29 cellular contexts compared by ENCODE assay signal in genomic region chr14:100694579-100695422, GRCh38. TPM values are rescaled to one million over a fixed set of nuclear protein-coding genes. Genes with fewer than 3 reads are reported as not detected.
DNase-seq lines count a peak whose midpoint lies in the region; ATAC-seq and TF ChIP-seq lines count a peak whose summit lies in the region.
"Had no signal": no experiment of that assay in that cellular context is flagged by ENCODE, and none has a peak within 500 bp of the region (broad histone marks: within the 10 kb centered on the region; RNA-seq: fewer than 3 reads in every experiment).

No MANE protein-coding gene starts in this region.

- H4K8ac ChIP-seq in mesenchymal stem cell (ENCODE audit: low read length): peak overlapping the region; percentile 89

- intact Hi-C loops in uterus (cut with DNase I; ENCODE audit: low total_unique reads): no loop called here

- WGBS in mesenchymal stem cell: 94% methylated on average over 15 of the region's 17 CpGs

- H2BK120ac ChIP-seq in mesenchymal stem cell (ENCODE audit: low read depth, low read length): no peak overlapping the region

- H3K27ac ChIP-seq in RWPE2 (ENCODE audit: poor library complexity, severe bottlenecking) (peak overlapping the region; percentile 94), mesenchymal stem cell (ENCODE audit: low read length, poor library complexity, severe bottlenecking) (no peak overlapping the region), uterus (no peak overlapping the region)
- H3K27ac ChIP-seq: C4-2B, left ventricle myocardium inferior, PC-9, stomach, WERI-Rb-1 had no signal

- no peak overlapping the region for H3K23ac ChIP-seq in mesenchymal stem cell (ENCODE audit: low read length in 2 of 2)

- H3K27me3 ChIP-seq in RWPE2 (ENCODE audit: insufficient read depth, poor library complexity, severe bottlenecking) (no peaks in the 10 kb centered on the region), mesenchymal stem cell (ENCODE audit: control insufficient read depth in 1 of 2, insufficient read depth in 1 of 2, low read length in 2 of 2) (peaks cover 0 to 5% of the 10 kb centered on the region in 2 experiments), uterus (no peaks in the 10 kb centered on the region)

- H3K4me3 ChIP-seq in RWPE2 (ENCODE audit: severe bottlenecking) (no peak overlapping the region), mesenchymal stem cell (ENCODE audit: insufficient read depth in 1 of 2, low read depth in 1 of 2, low read length in 2 of 2) (no peak overlapping the region), uterus (no peak overlapping the region)
- H3K4me3 ChIP-seq: left ventricle myocardium inferior, PC-9, stomach had no signal

- DNase-seq in HFFc6 (no peak), RWPE2 (ENCODE audit: low spot score) (no peak), mesenchymal stem cell (no peak), type B pancreatic cell (ENCODE audit: extremely low spot score, unreplicated experiment) (no peak), uterus (no peak), cerebellar nuclear complex (lab: John Stamatoyannopoulos, UW) (no peak)
- DNase-seq: activated CD4-positive, alpha-beta T cell treated with anti-CD3 and anti-CD28 coated beads for 48 hours; activated effector memory CD4-positive, alpha-beta T cell treated with Interleukin-2 at 50 U/mL for 16 hours; activated naive CD8-positive, alpha-beta T cell treated with anti-CD3 and anti-CD28 coated beads, Interleukin-2, amount 10 ng/mL, durations not matched to agents 7 days and 5 days; Caco-2; central memory CD4-positive, alpha-beta T cell; DMS53; effector memory CD8-positive, alpha-beta T cell; left ventricle myocardium inferior; mesendoderm; NCI-H1092 treated with DMSO at 0.1 percent for 48 hours; NCI-H1930; PC-9; stimulated activated CD4-positive, alpha-beta T cell treated with anti-CD3 and anti-CD28 coated beads, Interleukin-12 subunit alpha, Interleukin-12 subunit beta, amount 100 ng/mL, for 4 hours; stimulated activated CD4-positive, alpha-beta T cell treated with anti-CD3 and anti-CD28 coated beads, Interleukin-2, amount 100 ng/mL, for 48 hours; stomach; T1000; WERI-Rb-1 had no signal

- peak overlapping the region in 1 of 2 experiments; percentile 91 for H3K14ac ChIP-seq in mesenchymal stem cell (ENCODE audit: low read length in 2 of 2)

- H2AK5ac ChIP-seq in mesenchymal stem cell (ENCODE audit: low read length, severe bottlenecking): peak overlapping the region; percentile 87

- peak overlapping the region; percentile 83 to 88 for H3K4ac ChIP-seq in mesenchymal stem cell (ENCODE audit: low read depth in 1 of 2, low read length in 2 of 2)

- H3K9ac ChIP-seq in mesenchymal stem cell (ENCODE audit: low read length): no peak overlapping the region

- no peak overlapping the region for H3K4me2 ChIP-seq in mesenchymal stem cell (ENCODE audit: low read length, poor library complexity, severe bottlenecking)
- H3K4me2 ChIP-seq: PC-9 had no signal

- peaks cover 11% of the 10 kb centered on the region for H3K79me1 ChIP-seq in mesenchymal stem cell (replicated peaks; ENCODE audit: low read length, poor library complexity, severe bottlenecking)

- peak overlapping the region; percentile 81 to 95 for H3K18ac ChIP-seq in mesenchymal stem cell (ENCODE audit: low read depth in 1 of 2, low read length in 2 of 2)

- H2BK15ac ChIP-seq in mesenchymal stem cell (ENCODE audit: low read depth, poor library complexity, severe bottlenecking): peak overlapping the region; percentile 53

- no peaks in the 10 kb centered on the region; the same call in 1 of the 2 replicates for H3K27me3 Mint-ChIP-seq in HFFc6 (ENCODE audit: insufficient read depth)
- peaks cover 31% of the 10 kb centered on the region for H3K27me3 Mint-ChIP-seq in type B pancreatic cell
- H3K27me3 Mint-ChIP-seq: activated naive CD8-positive, alpha-beta T cell treated with anti-CD3 and anti-CD28 coated beads, Interleukin-2, amount 10 ng/mL, durations not matched to agents 7 days and 5 days had no signal

- TF ChIP-seq CTCF in HFFc6 (IDR thresholded peaks at IDR 0.05) (no peak), RWPE2 (IDR thresholded peaks at IDR 0.05; ENCODE audit: poor library complexity, severe bottlenecking) (no peak), type B pancreatic cell (conservative IDR thresholded peaks at IDR 0.05) (no peak), uterus (IDR thresholded peaks at IDR 0.05) (no peak)

- no peak for TF ChIP-seq POLR2A in uterus (IDR thresholded peaks at IDR 0.05)

- peaks cover 27% of the 10 kb centered on the region for H3K4me1 ChIP-seq in RWPE2 (ENCODE audit: insufficient read depth, poor library complexity, severe bottlenecking)
- H3K4me1 ChIP-seq in mesenchymal stem cell (ENCODE audit: control insufficient read depth, insufficient read depth, low read depth, low read length): peaks cover 49% of the 10 kb centered on the region
- no peaks in the 10 kb centered on the region for H3K4me1 ChIP-seq in uterus
- H3K4me1 ChIP-seq: Caco-2, stomach had no signal

- ATAC-seq in RWPE2 (ENCODE audit: low read depth) (no peak), esophagus mucosa (no peak)
- ATAC-seq: effector memory CD8-positive, alpha-beta T cell had no signal

- no peaks in the 10 kb centered on the region for H3K36me3 Mint-ChIP-seq in HFFc6 (ENCODE audit: low read depth)
- H3K36me3 Mint-ChIP-seq in type B pancreatic cell: no peaks in the 10 kb centered on the region
- H3K36me3 Mint-ChIP-seq: activated naive CD8-positive, alpha-beta T cell treated with anti-CD3 and anti-CD28 coated beads, Interleukin-2, amount 10 ng/mL, durations not matched to agents 7 days and 5 days; IgD-negative memory B cell had no signal

- H3K9me3 ChIP-seq in RWPE2 (ENCODE audit: severe bottlenecking) (no peaks in the 10 kb centered on the region), mesenchymal stem cell (ENCODE audit: control insufficient read depth, low read length) (no peaks in the 10 kb centered on the region), uterus (no peaks in the 10 kb centered on the region)
- H3K9me3 ChIP-seq: Caco-2, left ventricle myocardium inferior, stomach had no signal

- no peak overlapping the region for H3K4me3 Mint-ChIP-seq in HFFc6
- peak overlapping the region; percentile 61 for H3K4me3 Mint-ChIP-seq in type B pancreatic cell
- H3K4me3 Mint-ChIP-seq: activated naive CD8-positive, alpha-beta T cell treated with anti-CD3 and anti-CD28 coated beads, Interleukin-2, amount 10 ng/mL, durations not matched to agents 7 days and 5 days; effector memory CD8-positive, alpha-beta T cell; IgD-negative memory B cell had no signal

- H3K9me3 Mint-ChIP-seq in HFFc6 (no peaks in the 10 kb centered on the region), type B pancreatic cell (no peaks in the 10 kb centered on the region)
- H3K9me3 Mint-ChIP-seq: activated naive CD8-positive, alpha-beta T cell treated with anti-CD3 and anti-CD28 coated beads, Interleukin-2, amount 10 ng/mL, durations not matched to agents 7 days and 5 days; effector memory CD8-positive, alpha-beta T cell; IgD-negative memory B cell had no signal

- H3K27ac Mint-ChIP-seq in HFFc6: peak overlapping the region; percentile 99
- no peak overlapping the region for H3K27ac Mint-ChIP-seq in type B pancreatic cell
- H3K27ac Mint-ChIP-seq: activated naive CD8-positive, alpha-beta T cell treated with anti-CD3 and anti-CD28 coated beads, Interleukin-2, amount 10 ng/mL, durations not matched to agents 7 days and 5 days; effector memory CD8-positive, alpha-beta T cell; IgD-negative memory B cell; progenitor cell of endocrine pancreas had no signal

- H2AFZ ChIP-seq in mesenchymal stem cell (ENCODE audit: low read depth, low read length): no peak overlapping the region
- H2AFZ ChIP-seq: PC-9 had no signal

- H4K91ac ChIP-seq in mesenchymal stem cell (ENCODE audit: low read length): peak overlapping the region; percentile 98

- H3K4me1 Mint-ChIP-seq in HFFc6 (ENCODE audit: low read depth) (peaks cover 62% of the 10 kb centered on the region), type B pancreatic cell (ENCODE audit: unreplicated experiment) (peaks cover 57% of the 10 kb centered on the region)
- H3K4me1 Mint-ChIP-seq: activated naive CD8-positive, alpha-beta T cell treated with anti-CD3 and anti-CD28 coated beads, Interleukin-2, amount 10 ng/mL, durations not matched to agents 7 days and 5 days; IgD-negative memory B cell had no signal

- peak overlapping the region; percentile 83 to 100 for H2BK12ac ChIP-seq in mesenchymal stem cell (ENCODE audit: low read length in 2 of 2)

- H3K36me3 ChIP-seq in RWPE2 (ENCODE audit: low read depth): no peaks in the 10 kb centered on the region
- H3K36me3 ChIP-seq in mesenchymal stem cell (ENCODE audit: control insufficient read depth in 1 of 2, insufficient read depth in 2 of 2, low read depth in 1 of 2, low read length in 2 of 2): no peaks in the 10 kb centered on the region
- no peaks in the 10 kb centered on the region for H3K36me3 ChIP-seq in uterus
- H3K36me3 ChIP-seq: left ventricle myocardium inferior, stomach, WERI-Rb-1 had no signal

- no peak overlapping the region for H2BK5ac ChIP-seq in mesenchymal stem cell (ENCODE audit: low read depth, low read length, poor library complexity, severe bottlenecking)

RNA-seq across cellular contexts. Expression of gene DLK1, which starts 31.9 kb away (rescaled TPM):
- not detected for total RNA-seq in HFFc6 (2021; fragmentation: NEBNext Ultra II Directional; extraction: Animal tissue kit (Norgen Biotek cat#: 25700))
- polyA plus RNA-seq in mesenchymal stem cell (2013, experiment 1 of 2): 80.9 TPM
- 81.8 TPM for polyA plus RNA-seq in mesenchymal stem cell (2013, experiment 2 of 2)
- 149 and 405 TPM in 2 replicates for total RNA-seq in type B pancreatic cell (ENCODE audit: low replicate concordance)
- 10 to 100 TPM in 1 of 4 donors, 1 to 10 TPM in 1, not detected in 2; 2.2 to 41.1 TPM for total RNA-seq in uterus
- total RNA-seq in esophagus mucosa: 0.16 TPM
- total RNA-seq: activated naive CD8-positive, alpha-beta T cell treated with anti-CD3 and anti-CD28 coated beads, Interleukin-2, amount 10 ng/mL, durations not matched to agents 7 days and 5 days; Caco-2; epithelial cell of proximal tubule; glomerular endothelial cell; PC-9 had no signal
- polyA plus RNA-seq: IgD-negative memory B cell had no signal
